Comparison of ENCODE assay signal across 10 cellular contexts in the genomic region with DNA sequence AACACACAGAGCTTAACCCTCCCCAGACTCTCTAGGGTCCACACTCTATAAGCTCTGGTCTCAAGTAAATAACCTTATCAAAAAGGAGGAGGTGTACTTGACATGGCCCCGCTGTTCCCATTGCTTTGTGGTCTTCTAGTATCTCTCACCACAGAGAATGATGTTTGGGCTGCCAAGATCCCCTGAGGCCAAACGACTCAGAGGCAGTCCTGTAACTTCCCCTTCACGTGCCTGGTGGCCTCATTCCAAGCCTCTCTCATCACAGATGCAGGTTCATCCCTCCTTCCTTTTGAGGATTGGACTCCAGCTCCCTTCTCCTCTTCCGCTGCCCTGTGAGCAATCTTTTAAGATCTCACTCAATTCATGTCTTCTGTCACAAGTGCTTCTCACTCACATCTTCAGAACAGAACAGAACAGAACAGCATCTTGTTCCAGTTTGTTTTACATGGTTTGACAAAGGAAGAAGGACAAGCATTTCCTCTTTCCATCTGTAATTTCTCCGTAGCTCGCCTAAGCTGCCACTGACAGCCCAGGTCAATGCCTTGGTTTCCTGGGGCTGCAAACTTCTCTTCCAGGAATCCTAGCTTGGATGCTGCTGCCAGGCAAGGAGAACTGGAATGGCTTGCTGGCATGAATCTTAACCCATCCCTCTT.
DNase-seq lines count a peak whose midpoint lies in the region; ATAC-seq lines count a peak whose summit lies in the region.
"Had no signal": no experiment of that assay in that cellular context is flagged by ENCODE, and none has a peak within 500 bp of the region (broad histone marks: within the 10 kb centered on the region; RNA-seq: fewer than 3 reads in every experiment).

No MANE protein-coding gene starts in this region.

- H3K36me3 Mint-ChIP-seq in T-helper 17 cell (ENCODE audit: low read depth): no peaks in the 10 kb centered on the region
- H3K36me3 Mint-ChIP-seq: mesothelial cell of epicardium had no signal

- H3K27ac ChIP-seq in KOPT-K1 (ENCODE audit: low read depth, low read length, poor library complexity, severe bottlenecking): peak overlapping the region; percentile 58

- no peaks in the 10 kb centered on the region for H3K27me3 Mint-ChIP-seq in T-helper 17 cell

- ATAC-seq in T-helper 17 cell (no peak), GM19023 (IDR thresholded peaks at IDR 0.05; ENCODE audit: unreplicated experiment) (no peak), HG03280 (IDR thresholded peaks at IDR 0.05; ENCODE audit: unreplicated experiment) (no peak)

- peaks cover 37% of the 10 kb centered on the region for H3K4me1 Mint-ChIP-seq in T-helper 17 cell

- H3K9me3 ChIP-seq in KOPT-K1 (ENCODE audit: insufficient read depth, low read length, poor library complexity, severe bottlenecking) (no peaks in the 10 kb centered on the region), T-helper 17 cell (ENCODE audit: control insufficient read depth, low read length, poor library complexity, severe bottlenecking) (no peaks in the 10 kb centered on the region)

- DNase-seq in CD1c-positive myeloid dendritic cell (ENCODE audit: extremely low spot score) (peak; percentile 64), T-helper 17 cell (no peak), islet precursor cell (peak; percentile 95), D341Med (ENCODE audit: low spot score) (no peak)
- no peak for DNase-seq in activated naive CD4-positive, alpha-beta T cell treated with Interleukin-2 at 50 U/mL for 16 hours
- DNase-seq: NCI-H187 had no signal

- no peaks in the 10 kb centered on the region for H3K36me3 ChIP-seq in KOPT-K1 (ENCODE audit: insufficient read depth, low read length)

- peak overlapping the region; percentile 77 for H3K27ac Mint-ChIP-seq in T-helper 17 cell
- H3K27ac Mint-ChIP-seq: mesothelial cell of epicardium had no signal

- no peak overlapping the region for H3K4me3 Mint-ChIP-seq in T-helper 17 cell
- H3K4me3 Mint-ChIP-seq: mesothelial cell of epicardium had no signal

Comparison
In these comparisons a context has a peak if more than half of its experiments do, and no peak if none do; other contexts are left out.
1. DNase-seq: peak in CD1c-positive myeloid dendritic cell (single experiment) and islet precursor cell (single experiment); none in T-helper 17 cell (0 of 3), D341Med (single experiment) and activated naive CD4-positive, alpha-beta T cell treated with Interleukin-2 at 50 U/mL for 16 hours (single experiment).